In the genomic region with DNA sequence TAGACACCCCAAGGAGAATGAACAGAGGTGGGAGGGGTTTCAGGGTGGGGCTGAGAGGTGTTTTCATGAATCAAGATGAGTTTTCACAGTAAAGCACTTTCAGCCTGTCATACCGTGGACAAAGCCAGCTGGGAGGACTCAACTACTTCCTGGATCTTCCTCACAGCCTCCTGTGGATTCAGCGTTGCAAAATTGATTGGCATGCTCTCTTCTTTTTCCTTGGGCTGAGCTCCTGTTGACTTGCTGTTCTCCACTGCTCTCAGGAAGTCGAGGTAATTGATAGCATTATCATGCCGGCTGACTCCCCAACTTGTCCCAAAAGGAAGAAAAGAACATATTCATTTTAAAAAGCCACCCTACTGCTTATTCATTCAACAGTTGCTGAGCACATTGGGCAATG, we compare ENCODE assay signal across 17 cellular contexts.
A peak's percentile ranks its signal among the peaks of the same experiment; 100 is the strongest.
DNase-seq lines count a peak whose midpoint lies in the region; ATAC-seq and TF ChIP-seq lines count a peak whose summit lies in the region.
"Had no signal": no experiment of that assay in that cellular context is flagged by ENCODE, and none has a peak within 500 bp of the region (broad histone marks: within the 10 kb centered on the region; RNA-seq: fewer than 3 reads in every experiment).

No MANE protein-coding gene starts in this region.

- peak; percentile 92 for DNase-seq in A673 (ENCODE audit: low spot score)
- no peak for DNase-seq in GM23338 (ENCODE audit: low spot score)
- peak; percentile 39 for DNase-seq in esophagus muscularis mucosa (ENCODE audit: extremely low spot score)
- no peak for DNase-seq in SW480 (ENCODE audit: low spot score)
- no peak for DNase-seq in activated T-cell treated with anti-CD3 and anti-CD28 coated beads, Interleukin-2, amount 50 U/mL, for 48 hours
- DNase-seq: 8988T; AML-193; Caco-2; Calu3; CD4-positive, alpha-beta T cell; CD8-positive, alpha-beta T cell; DMS79 treated with DMSO at 0.1 percent for 48 hours; GF-D8 had no signal

- H3K27me3 Mint-ChIP-seq in GM23338 (ENCODE audit: insufficient read depth, low read depth, poor library complexity), result peaks cover 2% of the 10 kb centered on the region

- intact Hi-C loops in A673 (cut with micrococcal nuclease; ENCODE audit: unreplicated experiment), result no loop called here
- intact Hi-C loops in esophagus muscularis mucosa (cut with DNase I), result no loop called here

- H3K9me2 ChIP-seq in GM23338 (ENCODE audit: insufficient read depth), result no peaks in the 10 kb centered on the region

- no peak overlapping the region; the same call in 2 of the 3 replicates for H3K4me3 Mint-ChIP-seq in GM23338
- H3K4me3 Mint-ChIP-seq: B cell; CD4-positive, alpha-beta T cell; CD8-positive, alpha-beta T cell had no signal

- H3K27ac Mint-ChIP-seq in GM23338, result no peak overlapping the region
- H3K27ac Mint-ChIP-seq: B cell; CD4-positive, alpha-beta T cell; CD8-positive, alpha-beta T cell had no signal

- peaks cover 23% of the 10 kb centered on the region for H3K9me3 Mint-ChIP-seq in GM23338

- H3K4me1 ChIP-seq in A673 (ENCODE audit: insufficient read depth, low read length, poor library complexity, severe bottlenecking), result peaks cover 26% of the 10 kb centered on the region
- H3K4me1 ChIP-seq in GM23338 (ENCODE audit: insufficient read depth), result peaks cover 16% of the 10 kb centered on the region
- H3K4me1 ChIP-seq in esophagus muscularis mucosa, result no peaks in the 10 kb centered on the region
- H3K4me1 ChIP-seq: BLaER1 treated with 17β-estradiol and CSF1 and Interleukin-3, amounts not matched to agents 10 nM and 100 nM; Caco-2 had no signal

- POLR2A ChIA-PET in A673 (lab: Charles Lee; ENCODE audit: low non-redundant PET), result no interaction called here

- no peak overlapping the region for H2AFZ ChIP-seq in GM23338

- peaks cover 23% of the 10 kb centered on the region for H3K9me3 ChIP-seq in A673 (ENCODE audit: low read depth, low read length, poor library complexity, severe bottlenecking)
- H3K9me3 ChIP-seq in esophagus muscularis mucosa, result peaks cover 0 to 16% (median 6%) of the 10 kb centered on the region in 4 donors

- no peaks in the 10 kb centered on the region for H3K79me2 ChIP-seq in GM23338 (replicated peaks; ENCODE audit: insufficient read depth)

- no peaks in the 10 kb centered on the region for H3K27me3 ChIP-seq in A673 (replicated peaks; ENCODE audit: insufficient read depth, low read depth, low read length, poor library complexity)
- H3K27me3 ChIP-seq in GM23338 (ENCODE audit: insufficient read depth), result no peaks in the 10 kb centered on the region
- H3K27me3 ChIP-seq in esophagus muscularis mucosa, result no peaks in the 10 kb centered on the region
- H3K27me3 ChIP-seq: BLaER1 treated with 17β-estradiol and CSF1 and Interleukin-3, amounts not matched to agents 10 nM and 100 nM had no signal

- TF ChIP-seq CTCF in A673 (conservative IDR thresholded peaks at IDR 0.05; ENCODE audit: low read depth, low read length) (no peak), GM23338 (conservative IDR thresholded peaks at IDR 0.05; ENCODE audit: low read depth in 2 of 2) (no peak), esophagus muscularis mucosa (IDR thresholded peaks at IDR 0.05) (no peak)

- H3K36me3 Mint-ChIP-seq in GM23338 (ENCODE audit: low read depth), result peaks cover 5% of the 10 kb centered on the region; the same call in 1 of the 3 replicates
- H3K36me3 Mint-ChIP-seq: CD8-positive, alpha-beta T cell had no signal

- H3K4me3 ChIP-seq in A673 (ENCODE audit: low read depth, low read length, poor library complexity, severe bottlenecking), result no peak overlapping the region
- H3K4me3 ChIP-seq in GM23338, result no peak overlapping the region
- no peak overlapping the region for H3K4me3 ChIP-seq in esophagus muscularis mucosa
- H3K4me3 ChIP-seq: BLaER1 treated with 17β-estradiol and CSF1 and Interleukin-3, amounts not matched to agents 10 nM and 100 nM had no signal

- TF ChIP-seq POLR2A in esophagus muscularis mucosa (IDR thresholded peaks at IDR 0.05; ENCODE audit: low read depth), result no peak

- no TSS peak for BruUV-seq in A673 (replicated peaks; lab: Mats Ljungman, UMichigan)

- 37% methylated on average over 4 of the region's 4 CpGs for WGBS in esophagus muscularis mucosa

- H3K4me1 Mint-ChIP-seq in GM23338, result peaks cover 3% of the 10 kb centered on the region; the same call in 2 of the 3 replicates
- H3K4me1 Mint-ChIP-seq: B cell had no signal

- H3K27ac ChIP-seq in A673 (ENCODE audit: low read depth, low read length, poor library complexity, severe bottlenecking), result peak overlapping the region; percentile 31
- H3K27ac ChIP-seq in GM23338 (ENCODE audit: low read depth), result no peak overlapping the region
- H3K27ac ChIP-seq in esophagus muscularis mucosa (replicated peaks in 1 of 4), result no peak overlapping the region
- H3K27ac ChIP-seq: BLaER1 treated with 17β-estradiol and CSF1 and Interleukin-3, amounts not matched to agents 10 nM and 100 nM; C4-2B had no signal

- no peaks in the 10 kb centered on the region for H4K20me1 ChIP-seq in GM23338 (replicated peaks; ENCODE audit: insufficient read depth)
- H4K20me1 ChIP-seq: BLaER1 treated with 17β-estradiol and CSF1 and Interleukin-3, amounts not matched to agents 10 nM and 100 nM had no signal

- H3K36me3 ChIP-seq in A673 (ENCODE audit: insufficient read depth, low read length, poor library complexity, severe bottlenecking) (no peaks in the 10 kb centered on the region), GM23338 (ENCODE audit: insufficient read depth) (no peaks in the 10 kb centered on the region), esophagus muscularis mucosa (peaks cover 0 to 4% (median 0%) of the 10 kb centered on the region in 4 donors)

- H3K4me2 ChIP-seq in GM23338, result 0 out of 2 replicates have a peak overlapping the region, but pooled peaks have one; percentile 29
- H3K4me2 ChIP-seq: BLaER1 treated with 17β-estradiol and CSF1 and Interleukin-3, amounts not matched to agents 10 nM and 100 nM had no signal

- no peaks in the 10 kb centered on the region for H3F3A ChIP-seq in GM23338 (replicated peaks; ENCODE audit: low read depth)

- no peak for TF ChIP-seq EP300 in esophagus muscularis mucosa (IDR thresholded peaks at IDR 0.05)

- CTCF ChIA-PET in A673 (lab: Charles Lee), result no interaction called here

- no peak for ATAC-seq in GM23338
- ATAC-seq in HG03378 (IDR thresholded peaks at IDR 0.05; ENCODE audit: unreplicated experiment), result no peak
- ATAC-seq: CD8-positive, alpha-beta T cell had no signal

TF ChIP-seq in GM23338, 12 proteins besides CTCF, POLR2A, EP300 and RAD21 (continues in another document):
- TF ChIP-seq JUNB (IDR thresholded peaks at IDR 0.05; ENCODE audit: unreplicated experiment) (no peak), NANOG (IDR thresholded peaks at IDR 0.05; ENCODE audit: borderline replicate concordance) (no peak), ZNF114 (CRISPR knock-in tag; IDR thresholded peaks at IDR 0.05) (no peak), POLR2AphosphoS5 (IDR thresholded peaks at IDR 0.05; ENCODE audit: low read depth) (no peak), CREB1 (CRISPR knock-in tag; IDR thresholded peaks at IDR 0.05; ENCODE audit: low read depth) (no peak)
- TF ChIP-seq, protein P1, sequence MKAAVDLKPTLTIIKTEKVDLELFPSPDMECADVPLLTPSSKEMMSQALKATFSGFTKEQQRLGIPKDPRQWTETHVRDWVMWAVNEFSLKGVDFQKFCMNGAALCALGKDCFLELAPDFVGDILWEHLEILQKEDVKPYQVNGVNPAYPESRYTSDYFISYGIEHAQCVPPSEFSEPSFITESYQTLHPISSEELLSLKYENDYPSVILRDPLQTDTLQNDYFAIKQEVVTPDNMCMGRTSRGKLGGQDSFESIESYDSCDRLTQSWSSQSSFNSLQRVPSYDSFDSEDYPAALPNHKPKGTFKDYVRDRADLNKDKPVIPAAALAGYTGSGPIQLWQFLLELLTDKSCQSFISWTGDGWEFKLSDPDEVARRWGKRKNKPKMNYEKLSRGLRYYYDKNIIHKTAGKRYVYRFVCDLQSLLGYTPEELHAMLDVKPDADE (IDR thresholded peaks at IDR 0.05), result no peak

Comparison
In these comparisons a context has a peak if more than half of its experiments do, and no peak if none do; other contexts are left out.
1. DNase-seq: peak in A673 (single experiment) and esophagus muscularis mucosa (single experiment); none in GM23338 (single experiment), SW480 (single experiment) and activated T-cell treated with anti-CD3 and anti-CD28 coated beads, Interleukin-2, amount 50 U/mL, for 48 hours (0 of 2).